Comparison of ENCODE assay signal across 16 cellular contexts in genomic region chr1:93502561-93502960, GRCh38.
"Had no signal": no experiment of that assay in that cellular context is flagged by ENCODE, and none has a peak within 500 bp of the region (broad histone marks: within the 10 kb centered on the region; RNA-seq: fewer than 3 reads in every experiment).

No MANE protein-coding gene starts in this region.

- H3K36me3 ChIP-seq: suprapubic skin had no signal

- ATAC-seq: activated T-helper 17 cell treated with anti-CD3 and anti-CD28 coated beads, Interleukin-2, amount 50 U/mL, for 72 hours; body of pancreas; left ventricle myocardium superior; stimulated activated naive CD8-positive, alpha-beta T cell treated with anti-CD3 and anti-CD28 coated beads, Interleukin-15, Interleukin-2, amounts not matched to agents 100 U/mL and 50 U/mL, for 24 hours; T-helper 17 cell had no signal

- H3K4me3 ChIP-seq: body of pancreas, esophagus muscularis mucosa, suprapubic skin had no signal

- H3K27me3 Mint-ChIP-seq: activated CD4-positive, alpha-beta T cell treated with anti-CD3 and anti-CD28 coated beads, Interleukin-2, amount 10 ng/mL, durations not matched to agents 7 days and 5 days; activated T-helper 17 cell treated with anti-CD3 and anti-CD28 coated beads, Interleukin-2, amount 50 U/mL, for 72 hours; T-helper 17 cell had no signal

- H3K27me3 ChIP-seq: body of pancreas, esophagus muscularis mucosa, suprapubic skin had no signal

- H3K27ac ChIP-seq: body of pancreas, esophagus muscularis mucosa, suprapubic skin had no signal

- DNase-seq: activated CD4-positive, alpha-beta T cell treated with anti-CD3 and anti-CD28 coated beads, Interleukin-2, amount 10 ng/mL, durations not matched to agents 7 days and 5 days; activated CD4-positive, CD25-positive, alpha-beta regulatory T cell; activated naive CD4-positive, alpha-beta T cell treated with anti-CD3 and anti-CD28 coated beads for 36 hours; activated T-cell treated with anti-CD3 and anti-CD28 coated beads for 4 hours; body of pancreas; cerebellar nuclear complex; dermis blood vessel endothelial cell; head of caudate nucleus; left ventricle myocardium superior; mesendoderm; stimulated activated CD4-positive, alpha-beta T cell treated with anti-CD3 and anti-CD28 coated beads, Interleukin-2, amount 100 ng/mL, for 48 hours; stimulated activated naive CD8-positive, alpha-beta T cell treated with anti-CD3 and anti-CD28 coated beads, Interleukin-15, Interleukin-2, amounts not matched to agents 100 U/mL and 50 U/mL, for 24 hours; T-helper 17 cell had no signal

- H3K27ac Mint-ChIP-seq: activated CD4-positive, alpha-beta T cell treated with anti-CD3 and anti-CD28 coated beads, Interleukin-2, amount 10 ng/mL, durations not matched to agents 7 days and 5 days; activated naive CD4-positive, alpha-beta T cell treated with anti-CD3 and anti-CD28 coated beads for 36 hours; activated T-helper 17 cell treated with anti-CD3 and anti-CD28 coated beads, Interleukin-2, amount 50 U/mL, for 72 hours; T-helper 17 cell had no signal

- H3K4me3 Mint-ChIP-seq: activated CD4-positive, alpha-beta T cell treated with anti-CD3 and anti-CD28 coated beads, Interleukin-2, amount 10 ng/mL, durations not matched to agents 7 days and 5 days; activated naive CD4-positive, alpha-beta T cell treated with anti-CD3 and anti-CD28 coated beads for 36 hours; activated T-helper 17 cell treated with anti-CD3 and anti-CD28 coated beads, Interleukin-2, amount 50 U/mL, for 72 hours had no signal

- H3K9me3 Mint-ChIP-seq: activated CD4-positive, alpha-beta T cell treated with anti-CD3 and anti-CD28 coated beads, Interleukin-2, amount 10 ng/mL, durations not matched to agents 7 days and 5 days; activated naive CD4-positive, alpha-beta T cell treated with anti-CD3 and anti-CD28 coated beads for 36 hours; activated T-helper 17 cell treated with anti-CD3 and anti-CD28 coated beads, Interleukin-2, amount 50 U/mL, for 72 hours had no signal

- H3K4me1 Mint-ChIP-seq: activated T-helper 17 cell treated with anti-CD3 and anti-CD28 coated beads, Interleukin-2, amount 50 U/mL, for 72 hours had no signal

- H3K4me1 ChIP-seq: body of pancreas, esophagus muscularis mucosa, suprapubic skin had no signal
